Comparison of ENCODE assay signal across 1 cellular context in genomic region chr16:18930095-18930494, GRCh38. TPM values are rescaled to one million over a fixed set of nuclear protein-coding genes. Genes with fewer than 3 reads are reported as not detected.
"Had no signal": no experiment of that assay in that cellular context is flagged by ENCODE, and none has a peak within 500 bp of the region (broad histone marks: within the 10 kb centered on the region; RNA-seq: fewer than 3 reads in every experiment).

No MANE protein-coding gene starts in this region.

RNA-seq across cellular contexts. Expression of gene TMC7, which starts 53.6 kb away (rescaled TPM):
- polyA plus RNA-seq: immature natural killer cell had no signal
